26 cellular contexts compared by ENCODE assay signal in genomic region chr10:86025509-86025908, GRCh38.
"Had no signal": no experiment of that assay in that cellular context is flagged by ENCODE, and none has a peak within 500 bp of the region (broad histone marks: within the 10 kb centered on the region; RNA-seq: fewer than 3 reads in every experiment).

No MANE protein-coding gene starts in this region.

- H3K27me3 ChIP-seq: ascending aorta, breast epithelium, esophagus muscularis mucosa, foreskin keratinocyte, gastrocnemius medialis, heart left ventricle had no signal

- H3K36me3 ChIP-seq: ascending aorta, breast epithelium, esophagus muscularis mucosa, gastrocnemius medialis, heart left ventricle had no signal

- H3K4me3 ChIP-seq: ascending aorta, breast epithelium, esophagus muscularis mucosa, gastrocnemius medialis, heart left ventricle had no signal

- H3K4me1 ChIP-seq: ascending aorta, breast epithelium, foreskin keratinocyte had no signal

- DNase-seq: activated CD4-positive, alpha-beta memory T cell treated with anti-CD3 and anti-CD28 coated beads for 36 hours; activated CD4-positive, alpha-beta T cell treated with anti-CD3 and anti-CD28 coated beads for 36 hours; activated CD4-positive, alpha-beta T cell treated with anti-CD3 and anti-CD28 coated beads, Interleukin-2, amount 10 ng/mL, durations not matched to agents 24 days and 14 days; activated CD4-positive, CD25-positive, alpha-beta regulatory T cell; activated CD4-positive, CD25-positive, alpha-beta regulatory T cell treated with anti-CD3 and anti-CD28 coated beads, Interleukin-2, amount 50 U/mL, for 72 hours; activated CD8-positive, alpha-beta memory T cell treated with anti-CD3 and anti-CD28 coated beads, Interleukin-2, amount 50 U/mL, for 48 hours; activated gamma-delta T cell; activated naive CD4-positive, alpha-beta T cell; activated naive CD4-positive, alpha-beta T cell treated with anti-CD3 and anti-CD28 coated beads, Interleukin-2, amount 10 ng/mL, durations not matched to agents 7 days and 5 days; activated naive CD8-positive, alpha-beta T cell treated with anti-CD3 and anti-CD28 coated beads, Interleukin-2, amount 10 ng/mL, durations not matched to agents 7 days and 5 days; activated T-cell treated with anti-CD3 and anti-CD28 coated beads for 4 hours; activated T-cell treated with anti-CD3 and anti-CD28 coated beads, Interleukin-2, amount 50 U/mL, for 24 hours; activated T-cell treated with anti-CD3 and anti-CD28 coated beads, Interleukin-2, amount 50 U/mL, for 72 hours; cortex of kidney; dermis blood vessel endothelial cell; effector CD4-positive, alpha-beta T cell; effector memory CD8-positive, alpha-beta T cell; erythroblast; foreskin keratinocyte; gastrocnemius medialis; glutamatergic neuron; heart left ventricle had no signal

- ATAC-seq: activated CD4-positive, alpha-beta T cell treated with anti-CD3 and anti-CD28 coated beads for 36 hours; activated naive CD4-positive, alpha-beta T cell treated with anti-CD3 and anti-CD28 coated beads, Interleukin-2, amount 50 U/mL, for 72 hours; activated T-cell treated with anti-CD3 and anti-CD28 coated beads, Interleukin-2, amount 50 U/mL, for 72 hours; effector memory CD8-positive, alpha-beta T cell; foreskin keratinocyte; heart left ventricle had no signal

- H3K27ac ChIP-seq: ascending aorta, breast epithelium, esophagus muscularis mucosa, foreskin keratinocyte, gastrocnemius medialis had no signal

- H3K9me3 ChIP-seq: ascending aorta, breast epithelium, esophagus muscularis mucosa, gastrocnemius medialis had no signal
